Comparison of ENCODE assay signal across 8 cellular contexts in genomic region chr7:34320926-34321609, GRCh38.
DNase-seq lines count a peak whose midpoint lies in the region; ATAC-seq and TF ChIP-seq lines count a peak whose summit lies in the region.

No MANE protein-coding gene starts in this region.

- ATAC-seq in DND-41 (ENCODE audit: insufficient read depth, low read depth) (peak; percentile 75), GM21515 (IDR thresholded peaks at IDR 0.05; ENCODE audit: unreplicated experiment) (peak; percentile 92), thoracic aorta (ENCODE audit: insufficient number of reproducible peaks, low FRiP score, low read depth) (peak; percentile 87)

- H3K27ac ChIP-seq in DND-41 (ENCODE audit: low read length), result no peak overlapping the region
- no peak overlapping the region for H3K27ac ChIP-seq in thoracic aorta

- H3K27me3 ChIP-seq in DND-41 (ENCODE audit: insufficient read depth, low read length, poor library complexity) (no peaks in the 10 kb centered on the region), thoracic aorta (replicated peaks; ENCODE audit: insufficient read depth) (no peaks in the 10 kb centered on the region)

- DNase-seq in DND-41, result peak; percentile 41
- DNase-seq in HS-5 (ENCODE audit: low read depth), result peak; percentile 32
- peak; percentile 79 for DNase-seq in NCI-H82 (lab: John Stamatoyannopoulos, UW)
- DNase-seq in activated CD8-positive, alpha-beta memory T cell treated with anti-CD3 and anti-CD28 coated beads, Interleukin-2, amount 50 U/mL, for 4 hours, result peak; percentile 16
- no peak for DNase-seq in epithelial cell of proximal tubule (ENCODE audit: low read depth)
- peak; percentile 38 for DNase-seq in middle frontal gyrus (ENCODE audit: extremely low spot score, low spot score)
- DNase-seq in thoracic aorta (ENCODE audit: low spot score), result peak; percentile 5

- no peaks in the 10 kb centered on the region for H3K9me3 ChIP-seq in DND-41 (ENCODE audit: insufficient read depth, low read length, severe bottlenecking)
- H3K9me3 ChIP-seq in thoracic aorta, result no peaks in the 10 kb centered on the region

- H3K4me1 ChIP-seq in DND-41 (ENCODE audit: insufficient read depth, low read length) (no peaks in the 10 kb centered on the region), thoracic aorta (ENCODE audit: control insufficient read depth in 1 of 2, low read depth in 2 of 2) (peaks cover 0 to 4% of the 10 kb centered on the region in 2 donors)

- H3K36me3 ChIP-seq in DND-41 (ENCODE audit: insufficient read depth, low read length), result no peaks in the 10 kb centered on the region
- H3K36me3 ChIP-seq in thoracic aorta, result no peaks in the 10 kb centered on the region

- H3K79me2 ChIP-seq in DND-41 (ENCODE audit: insufficient read depth, low read length), result no peaks in the 10 kb centered on the region

- no peak overlapping the region for H3K9ac ChIP-seq in DND-41 (ENCODE audit: low read depth, low read length)

- no peak overlapping the region for H2AFZ ChIP-seq in DND-41 (ENCODE audit: low read depth, low read length)

- no peak overlapping the region for H3K4me3 ChIP-seq in DND-41 (ENCODE audit: low read depth in 1 of 2, low read length in 2 of 2)
- peak overlapping the region; percentile 31 for H3K4me3 ChIP-seq in epithelial cell of proximal tubule (ENCODE audit: low read depth, low read length)
- H3K4me3 ChIP-seq in thoracic aorta, result peak overlapping the region; percentile 63

- no peak overlapping the region for H3K4me2 ChIP-seq in DND-41 (ENCODE audit: insufficient read depth, low read length)

- H4K20me1 ChIP-seq in DND-41 (ENCODE audit: insufficient read depth, low read length), result no peaks in the 10 kb centered on the region; the same call in 1 of the 2 replicates

- TF ChIP-seq CTCF in DND-41 (IDR thresholded peaks at IDR 0.05; ENCODE audit: borderline replicate concordance, extremely low read depth, low read length, poor library complexity, severe bottlenecking), result peak; percentile 89
- TF ChIP-seq CTCF in epithelial cell of proximal tubule (conservative IDR thresholded peaks at IDR 0.05; ENCODE audit: low read depth, low read length), result peak; percentile 94
- TF ChIP-seq CTCF in thoracic aorta (IDR thresholded peaks at IDR 0.05), result peak; percentile 81

Comparison
In these comparisons a context has a peak if more than half of its experiments do, and no peak if none do; other contexts are left out.
1. H3K4me3 ChIP-seq: peak in epithelial cell of proximal tubule (single experiment) and thoracic aorta (single experiment); none in DND-41 (0 of 2).
2. Peak in every context shown above with its lines, with median percentiles within 50 percentile points of each other: ATAC-seq and CTCF ChIP-seq.